ENCODE assay signal across 1 cellular context in the genomic region with DNA sequence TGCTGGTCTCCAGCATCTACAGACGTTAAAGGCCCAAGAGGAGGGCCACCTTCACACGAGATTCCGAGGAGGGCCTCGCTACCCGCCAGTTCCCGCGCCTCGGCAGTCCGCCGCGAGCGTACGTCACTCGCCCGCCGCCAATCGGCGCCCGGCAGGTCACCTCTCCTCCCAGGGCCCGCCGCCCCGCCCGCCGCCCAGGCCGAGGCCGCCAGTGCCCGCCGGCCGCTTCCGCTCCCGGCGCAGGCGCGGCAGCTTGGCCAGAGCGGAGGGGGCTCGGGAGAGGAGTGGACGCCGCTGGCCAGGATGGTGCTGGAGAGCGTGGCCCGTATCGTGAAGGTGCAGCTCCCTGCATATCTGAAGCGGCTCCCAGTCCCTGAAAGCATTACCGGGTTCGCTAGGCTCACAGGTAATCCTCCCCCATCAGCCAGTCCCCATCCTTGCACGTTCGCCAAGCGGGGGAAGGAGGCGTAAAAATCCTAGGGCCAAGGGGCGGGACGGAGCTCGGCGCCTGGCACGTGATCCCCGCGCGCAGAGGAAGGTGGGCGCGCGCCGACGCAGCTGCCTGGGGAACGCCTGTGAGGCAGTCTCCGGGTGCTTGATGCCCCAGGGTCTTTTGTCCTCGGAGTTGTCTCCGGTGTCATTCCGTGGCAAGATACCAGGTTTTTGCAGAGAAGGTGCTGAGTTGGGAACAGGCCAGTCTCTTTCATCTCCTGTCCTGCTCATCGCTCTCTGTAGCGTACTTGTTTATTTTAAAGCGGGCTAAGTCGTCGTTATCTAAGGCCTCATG.
TF ChIP-seq lines count a peak whose summit lies in the region.

A gene with protein sequence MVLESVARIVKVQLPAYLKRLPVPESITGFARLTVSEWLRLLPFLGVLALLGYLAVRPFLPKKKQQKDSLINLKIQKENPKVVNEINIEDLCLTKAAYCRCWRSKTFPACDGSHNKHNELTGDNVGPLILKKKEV (plus strand): TSS at position 211 of the 787 bp plus-strand sequence. CDS start 93 bp downstream, at position 304.

TF ChIP-seq in HepG2, 621 proteins besides CTCF, POLR2A, EP300 and RAD21 (continued from another document and continues in another):
- TF ChIP-seq, protein P1, sequence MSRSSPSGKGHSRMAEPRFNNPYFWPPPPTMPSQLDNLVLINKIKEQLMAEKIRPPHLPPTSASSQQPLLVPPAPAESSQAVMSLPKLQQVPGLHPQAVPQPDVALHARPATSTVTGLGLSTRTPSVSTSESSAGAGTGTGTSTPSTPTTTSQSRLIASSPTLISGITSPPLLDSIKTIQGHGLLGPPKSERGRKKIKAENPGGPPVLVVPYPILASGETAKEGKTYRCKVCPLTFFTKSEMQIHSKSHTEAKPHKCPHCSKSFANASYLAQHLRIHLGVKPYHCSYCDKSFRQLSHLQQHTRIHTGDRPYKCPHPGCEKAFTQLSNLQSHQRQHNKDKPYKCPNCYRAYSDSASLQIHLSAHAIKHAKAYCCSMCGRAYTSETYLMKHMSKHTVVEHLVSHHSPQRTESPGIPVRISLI (CRISPR knock-in tag; IDR thresholded peaks at IDR 0.05; ENCODE audit: borderline replicate concordance): peak; percentile 56
- TF ChIP-seq ZMYM2 (CRISPR knock-in tag; IDR thresholded peaks at IDR 0.05) (0 out of 2 replicates have a peak, but pooled peaks have one; percentile 14), HDAC6 (IDR thresholded peaks at IDR 0.05; ENCODE audit: low read depth, low read length) (no peak), POLR2G (IDR thresholded peaks at IDR 0.05; ENCODE audit: low read depth, low read length) (peak; percentile 97), JUND (CRISPR knock-in tag; IDR thresholded peaks at IDR 0.05) (0 out of 2 replicates have a peak, but pooled peaks have one; percentile 43), MYC (CRISPR knock-in tag; IDR thresholded peaks at IDR 0.05; ENCODE audit: borderline replicate concordance) (peak; percentile 81; the same call in 1 of the 2 replicates), RXRB (CRISPR knock-in tag; IDR thresholded peaks at IDR 0.05; ENCODE audit: borderline replicate concordance) (peak; percentile 72; the same call in 1 of the 2 replicates), ZBTB38 (CRISPR knock-in tag; IDR thresholded peaks at IDR 0.05) (peak; percentile 60; the same call in 1 of the 2 replicates), DPF2 (CRISPR knock-in tag; IDR thresholded peaks at IDR 0.05; ENCODE audit: borderline replicate concordance, low read depth) (no peak), KDM4B (CRISPR knock-in tag; IDR thresholded peaks at IDR 0.05) (peak; percentile 92), TRIM24 (CRISPR knock-in tag; IDR thresholded peaks at IDR 0.05) (peak; percentile 61; the same call in 1 of the 2 replicates), TBX2 (CRISPR knock-in tag; IDR thresholded peaks at IDR 0.05; ENCODE audit: borderline replicate concordance) (peak; percentile 93), ZBTB42 (CRISPR knock-in tag; IDR thresholded peaks at IDR 0.05) (peak; percentile 69; the same call in 1 of the 2 replicates), ZNF629 (CRISPR knock-in tag; conservative IDR thresholded peaks at IDR 0.05) (no peak), SRSF9 (IDR thresholded peaks at IDR 0.05; ENCODE audit: borderline replicate concordance, insufficient read depth, low read depth, low read length, poor library complexity, severe bottlenecking) (no peak), ZNF792 (CRISPR knock-in tag; IDR thresholded peaks at IDR 0.05) (peak; percentile 51; the same call in 1 of the 2 replicates), RFX3 (CRISPR knock-in tag; IDR thresholded peaks at IDR 0.05) (no peak), ZNF234 (CRISPR knock-in tag; conservative IDR thresholded peaks at IDR 0.05) (peak; percentile 22), XRCC5 (optimal IDR thresholded peaks at IDR 0.05; ENCODE audit: low read length) (no peak), MTF1 (CRISPR knock-in tag; IDR thresholded peaks at IDR 0.05) (no peak), KMT2A (CRISPR knock-in tag; IDR thresholded peaks at IDR 0.05) (peak; percentile 96), ZFP90 (CRISPR knock-in tag; IDR thresholded peaks at IDR 0.05; ENCODE audit: borderline replicate concordance) (no peak), AKAP8 (CRISPR knock-in tag; IDR thresholded peaks at IDR 0.05) (peak; percentile 60; the same call in 1 of the 2 replicates), ATF7-NPFF (CRISPR knock-in tag; IDR thresholded peaks at IDR 0.05; ENCODE audit: low read depth) (peak; percentile 97), ZNF678 (CRISPR knock-in tag; IDR thresholded peaks at IDR 0.05) (peak; percentile 91), ZNF780A (CRISPR knock-in tag; IDR thresholded peaks at IDR 0.05) (peak; percentile 90), CCAR2 (optimal IDR thresholded peaks at IDR 0.05; ENCODE audit: low read depth, low read length) (no peak), NFRKB (IDR thresholded peaks at IDR 0.05) (no peak), POLR2AphosphoS5 (IDR thresholded peaks at IDR 0.05; ENCODE audit: low read depth, low read length) (peak; percentile 95), SP5 (CRISPR knock-in tag; IDR thresholded peaks at IDR 0.05; ENCODE audit: borderline replicate concordance, low read depth) (peak; percentile 92), ZFP36L1 (CRISPR knock-in tag; IDR thresholded peaks at IDR 0.05) (peak; percentile 91)
- TF ChIP-seq, protein P2, sequence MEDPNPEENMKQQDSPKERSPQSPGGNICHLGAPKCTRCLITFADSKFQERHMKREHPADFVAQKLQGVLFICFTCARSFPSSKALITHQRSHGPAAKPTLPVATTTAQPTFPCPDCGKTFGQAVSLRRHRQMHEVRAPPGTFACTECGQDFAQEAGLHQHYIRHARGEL (CRISPR knock-in tag; IDR thresholded peaks at IDR 0.05): no peak
- TF ChIP-seq, protein P3, sequence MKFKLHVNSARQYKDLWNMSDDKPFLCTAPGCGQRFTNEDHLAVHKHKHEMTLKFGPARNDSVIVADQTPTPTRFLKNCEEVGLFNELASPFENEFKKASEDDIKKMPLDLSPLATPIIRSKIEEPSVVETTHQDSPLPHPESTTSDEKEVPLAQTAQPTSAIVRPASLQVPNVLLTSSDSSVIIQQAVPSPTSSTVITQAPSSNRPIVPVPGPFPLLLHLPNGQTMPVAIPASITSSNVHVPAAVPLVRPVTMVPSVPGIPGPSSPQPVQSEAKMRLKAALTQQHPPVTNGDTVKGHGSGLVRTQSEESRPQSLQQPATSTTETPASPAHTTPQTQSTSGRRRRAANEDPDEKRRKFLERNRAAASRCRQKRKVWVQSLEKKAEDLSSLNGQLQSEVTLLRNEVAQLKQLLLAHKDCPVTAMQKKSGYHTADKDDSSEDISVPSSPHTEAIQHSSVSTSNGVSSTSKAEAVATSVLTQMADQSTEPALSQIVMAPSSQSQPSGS (CRISPR knock-in tag; IDR thresholded peaks at IDR 0.05): no peak; the same call in 1 of the 2 replicates
- TF ChIP-seq, protein P4, sequence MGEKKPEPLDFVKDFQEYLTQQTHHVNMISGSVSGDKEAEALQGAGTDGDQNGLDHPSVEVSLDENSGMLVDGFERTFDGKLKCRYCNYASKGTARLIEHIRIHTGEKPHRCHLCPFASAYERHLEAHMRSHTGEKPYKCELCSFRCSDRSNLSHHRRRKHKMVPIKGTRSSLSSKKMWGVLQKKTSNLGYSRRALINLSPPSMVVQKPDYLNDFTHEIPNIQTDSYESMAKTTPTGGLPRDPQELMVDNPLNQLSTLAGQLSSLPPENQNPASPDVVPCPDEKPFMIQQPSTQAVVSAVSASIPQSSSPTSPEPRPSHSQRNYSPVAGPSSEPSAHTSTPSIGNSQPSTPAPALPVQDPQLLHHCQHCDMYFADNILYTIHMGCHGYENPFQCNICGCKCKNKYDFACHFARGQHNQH (CRISPR knock-in tag; IDR thresholded peaks at IDR 0.05): peak; percentile 84
- TF ChIP-seq, protein P5, sequence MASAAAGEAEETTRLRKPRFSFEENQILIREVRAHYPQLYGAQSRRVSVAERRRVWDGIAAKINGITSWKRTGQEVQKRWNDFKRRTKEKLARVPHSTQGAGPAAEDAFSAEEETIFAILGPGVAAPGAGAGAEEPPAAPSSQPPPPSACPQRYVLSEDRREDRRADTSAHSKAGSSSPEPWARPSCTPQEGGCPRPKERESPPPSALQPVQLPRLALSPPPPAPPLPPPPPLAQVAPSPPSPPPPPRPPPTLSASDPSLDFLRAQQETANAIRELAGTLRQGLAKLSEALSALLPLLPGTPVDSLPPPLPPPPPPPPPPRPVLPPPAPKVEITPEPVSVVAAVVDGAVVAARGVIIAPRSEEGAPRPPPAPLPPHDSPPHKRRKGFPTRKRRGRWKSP (CRISPR knock-in tag; IDR thresholded peaks at IDR 0.05): peak; percentile 97
- TF ChIP-seq, protein P6, sequence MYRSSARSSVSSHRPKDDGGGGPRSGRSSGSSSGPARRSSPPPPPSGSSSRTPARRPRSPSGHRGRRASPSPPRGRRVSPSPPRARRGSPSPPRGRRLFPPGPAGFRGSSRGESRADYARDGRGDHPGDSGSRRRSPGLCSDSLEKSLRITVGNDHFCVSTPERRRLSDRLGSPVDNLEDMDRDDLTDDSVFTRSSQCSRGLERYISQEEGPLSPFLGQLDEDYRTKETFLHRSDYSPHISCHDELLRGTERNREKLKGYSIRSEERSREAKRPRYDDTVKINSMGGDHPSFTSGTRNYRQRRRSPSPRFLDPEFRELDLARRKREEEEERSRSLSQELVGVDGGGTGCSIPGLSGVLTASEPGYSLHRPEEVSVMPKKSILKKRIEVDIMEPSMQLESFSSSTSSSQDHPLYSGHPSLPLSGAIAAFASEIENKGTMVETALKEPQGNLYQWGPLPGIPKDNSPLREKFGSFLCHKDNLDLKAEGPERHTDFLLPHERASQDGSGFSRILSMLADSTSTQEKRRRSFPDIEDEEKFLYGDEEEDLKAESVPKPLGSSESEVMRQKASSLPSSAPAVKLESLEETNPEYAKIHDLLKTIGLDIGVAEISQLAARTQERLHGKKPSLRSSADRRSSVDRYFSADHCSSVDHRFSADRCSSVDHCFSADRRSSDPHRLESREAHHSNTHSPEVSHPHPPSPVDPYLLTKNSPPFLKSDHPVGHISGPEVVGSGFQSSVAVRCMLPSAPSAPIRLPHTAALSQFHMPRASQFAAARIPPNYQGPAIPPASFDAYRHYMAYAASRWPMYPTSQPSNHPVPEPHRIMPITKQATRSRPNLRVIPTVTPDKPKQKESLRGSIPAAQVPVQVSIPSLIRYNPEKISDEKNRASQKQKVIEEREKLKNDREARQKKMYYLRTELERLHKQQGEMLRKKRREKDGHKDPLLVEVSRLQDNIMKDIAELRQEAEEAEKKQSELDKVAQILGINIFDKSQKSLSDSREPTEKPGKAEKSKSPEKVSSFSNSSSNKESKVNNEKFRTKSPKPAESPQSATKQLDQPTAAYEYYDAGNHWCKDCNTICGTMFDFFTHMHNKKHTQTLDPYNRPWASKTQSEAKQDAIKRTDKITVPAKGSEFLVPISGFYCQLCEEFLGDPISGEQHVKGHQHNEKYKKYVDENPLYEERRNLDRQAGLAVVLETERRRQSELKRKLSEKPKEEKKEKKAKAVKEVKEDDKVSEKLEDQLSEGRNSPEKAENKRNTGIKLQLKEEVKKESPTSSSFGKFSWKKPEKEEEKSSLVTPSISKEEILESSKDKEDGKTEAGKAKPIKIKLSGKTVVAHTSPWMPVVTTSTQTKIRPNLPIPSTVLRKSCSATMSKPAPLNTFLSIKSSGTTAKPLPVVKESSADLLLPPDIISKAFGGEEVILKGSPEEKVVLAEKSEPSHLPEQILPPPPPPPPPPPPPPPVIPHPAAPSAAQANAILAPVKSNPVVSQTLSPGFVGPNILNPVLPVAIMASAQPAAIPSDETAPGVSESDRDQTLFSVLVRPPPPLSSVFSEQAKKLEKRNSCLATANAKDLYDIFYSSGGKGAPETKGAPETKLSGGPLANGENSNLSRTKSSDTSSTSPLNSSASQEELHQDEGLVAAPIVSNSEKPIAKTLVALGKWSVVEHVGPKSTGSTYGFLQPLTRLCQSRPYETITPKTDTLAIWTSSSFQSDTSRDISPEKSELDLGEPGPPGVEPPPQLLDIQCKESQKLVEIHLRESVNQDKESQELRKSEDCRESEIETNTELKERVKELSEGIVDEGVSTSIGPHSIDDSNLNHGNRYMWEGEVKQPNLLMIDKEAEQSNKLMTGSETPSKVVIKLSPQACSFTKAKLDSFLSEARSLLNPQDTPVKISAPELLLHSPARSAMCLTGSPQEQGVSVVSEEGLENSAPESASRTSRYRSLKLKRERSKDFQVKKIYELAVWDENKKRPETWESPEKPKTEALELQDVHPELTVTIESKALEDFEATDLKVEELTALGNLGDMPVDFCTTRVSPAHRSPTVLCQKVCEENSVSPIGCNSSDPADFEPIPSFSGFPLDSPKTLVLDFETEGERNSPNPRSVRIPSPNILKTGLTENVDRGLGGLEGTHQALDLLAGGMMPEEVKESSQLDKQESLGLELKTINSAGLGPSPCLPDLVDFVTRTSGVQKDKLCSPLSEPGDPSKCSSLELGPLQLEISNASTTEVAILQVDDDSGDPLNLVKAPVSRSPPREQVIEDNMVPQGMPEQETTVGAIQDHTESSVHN (CRISPR knock-in tag; IDR thresholded peaks at IDR 0.05): no peak; the same call in 1 of the 2 replicates
- TF ChIP-seq, protein P7, sequence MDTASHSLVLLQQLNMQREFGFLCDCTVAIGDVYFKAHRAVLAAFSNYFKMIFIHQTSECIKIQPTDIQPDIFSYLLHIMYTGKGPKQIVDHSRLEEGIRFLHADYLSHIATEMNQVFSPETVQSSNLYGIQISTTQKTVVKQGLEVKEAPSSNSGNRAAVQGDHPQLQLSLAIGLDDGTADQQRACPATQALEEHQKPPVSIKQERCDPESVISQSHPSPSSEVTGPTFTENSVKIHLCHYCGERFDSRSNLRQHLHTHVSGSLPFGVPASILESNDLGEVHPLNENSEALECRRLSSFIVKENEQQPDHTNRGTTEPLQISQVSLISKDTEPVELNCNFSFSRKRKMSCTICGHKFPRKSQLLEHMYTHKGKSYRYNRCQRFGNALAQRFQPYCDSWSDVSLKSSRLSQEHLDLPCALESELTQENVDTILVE (CRISPR knock-in tag; IDR thresholded peaks at IDR 0.05): peak; percentile 52
- TF ChIP-seq, protein P8, sequence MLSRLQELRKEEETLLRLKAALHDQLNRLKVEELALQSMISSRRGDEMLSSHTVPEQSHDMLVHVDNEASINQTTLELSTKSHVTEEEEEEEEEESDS (CRISPR knock-in tag; IDR thresholded peaks at IDR 0.05; ENCODE audit: borderline replicate concordance): no peak
- TF ChIP-seq, protein P9, sequence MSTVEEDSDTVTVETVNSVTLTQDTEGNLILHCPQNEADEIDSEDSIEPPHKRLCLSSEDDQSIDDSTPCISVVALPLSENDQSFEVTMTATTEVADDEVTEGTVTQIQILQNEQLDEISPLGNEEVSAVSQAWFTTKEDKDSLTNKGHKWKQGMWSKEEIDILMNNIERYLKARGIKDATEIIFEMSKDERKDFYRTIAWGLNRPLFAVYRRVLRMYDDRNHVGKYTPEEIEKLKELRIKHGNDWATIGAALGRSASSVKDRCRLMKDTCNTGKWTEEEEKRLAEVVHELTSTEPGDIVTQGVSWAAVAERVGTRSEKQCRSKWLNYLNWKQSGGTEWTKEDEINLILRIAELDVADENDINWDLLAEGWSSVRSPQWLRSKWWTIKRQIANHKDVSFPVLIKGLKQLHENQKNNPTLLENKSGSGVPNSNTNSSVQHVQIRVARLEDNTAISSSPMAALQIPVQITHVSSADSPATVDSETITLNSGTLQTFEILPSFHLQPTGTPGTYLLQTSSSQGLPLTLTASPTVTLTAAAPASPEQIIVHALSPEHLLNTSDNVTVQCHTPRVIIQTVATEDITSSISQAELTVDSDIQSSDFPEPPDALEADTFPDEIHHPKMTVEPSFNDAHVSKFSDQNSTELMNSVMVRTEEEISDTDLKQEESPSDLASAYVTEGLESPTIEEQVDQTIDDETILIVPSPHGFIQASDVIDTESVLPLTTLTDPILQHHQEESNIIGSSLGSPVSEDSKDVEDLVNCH (CRISPR knock-in tag; IDR thresholded peaks at IDR 0.05): peak; percentile 84; the same call in 1 of the 2 replicates
